In the genomic region with DNA sequence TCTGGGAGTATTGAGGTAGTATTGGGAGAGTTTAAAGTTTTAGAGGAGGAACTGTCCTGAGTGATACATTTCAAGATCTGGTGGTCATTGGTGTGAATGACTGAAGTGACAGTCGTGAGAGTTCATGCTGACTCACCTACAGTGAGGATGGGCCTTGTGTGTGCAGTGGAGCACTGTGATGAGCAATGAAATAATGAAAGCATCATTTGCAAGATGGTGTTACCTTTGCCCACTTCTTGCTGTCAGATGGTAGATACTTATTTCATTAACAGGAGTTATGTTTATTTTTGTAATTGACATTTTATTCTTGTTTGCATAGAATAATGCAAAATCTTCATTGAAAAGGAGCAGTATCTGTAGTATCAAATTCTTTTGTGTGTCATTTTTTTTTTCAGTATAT, we compare ENCODE assay signal across 17 cellular contexts. TPM values are rescaled to one million over a fixed set of nuclear protein-coding genes. Genes with fewer than 3 reads are reported as not detected.
DNase-seq lines count a peak whose midpoint lies in the region; ATAC-seq and TF ChIP-seq lines count a peak whose summit lies in the region.
"Had no signal": no experiment of that assay in that cellular context is flagged by ENCODE, and none has a peak within 500 bp of the region (broad histone marks: within the 10 kb centered on the region; RNA-seq: fewer than 3 reads in every experiment).

No MANE protein-coding gene starts in this region.

- H3K79me2 ChIP-seq in GM23338 (replicated peaks; ENCODE audit: insufficient read depth), result peaks cover 100% of the 10 kb centered on the region

- no peak for TF ChIP-seq CTCF in GM23338 (conservative IDR thresholded peaks at IDR 0.05; ENCODE audit: low read depth in 2 of 2)

- H3F3A ChIP-seq in GM23338 (replicated peaks; ENCODE audit: low read depth), result no peaks in the 10 kb centered on the region

- peak overlapping the region; percentile 29; the same call in 1 of the 2 replicates for H3K27ac ChIP-seq in GM23338 (ENCODE audit: low read depth)
- H3K27ac ChIP-seq: ascending aorta, parathyroid adenoma, uterus had no signal

- H3K36me3 ChIP-seq in GM23338 (ENCODE audit: insufficient read depth), result no peaks in the 10 kb centered on the region
- H3K36me3 ChIP-seq: ascending aorta, uterus had no signal

- no peaks in the 10 kb centered on the region for H3K27me3 Mint-ChIP-seq in activated T-cell treated with anti-CD3 and anti-CD28 coated beads, Interleukin-2, amount 50 U/mL, for 4 hours (ENCODE audit: low read depth)
- no peaks in the 10 kb centered on the region for H3K27me3 Mint-ChIP-seq in activated T-cell treated with anti-CD3 and anti-CD28 coated beads, Interleukin-2, amount 50 U/mL, for 24 hours
- peaks cover 3% of the 10 kb centered on the region for H3K27me3 Mint-ChIP-seq in GM23338 (ENCODE audit: insufficient read depth, low read depth, poor library complexity)

- no peak overlapping the region for H3K4me3 Mint-ChIP-seq in activated T-cell treated with anti-CD3 and anti-CD28 coated beads, Interleukin-2, amount 50 U/mL, for 4 hours
- no peak overlapping the region for H3K4me3 Mint-ChIP-seq in activated T-cell treated with anti-CD3 and anti-CD28 coated beads, Interleukin-2, amount 50 U/mL, for 24 hours
- no peak overlapping the region for H3K4me3 Mint-ChIP-seq in GM23338

- peaks cover 28% of the 10 kb centered on the region for H3K4me1 Mint-ChIP-seq in activated T-cell treated with anti-CD3 and anti-CD28 coated beads, Interleukin-2, amount 50 U/mL, for 4 hours (ENCODE audit: low read depth)
- peaks cover 46% of the 10 kb centered on the region for H3K4me1 Mint-ChIP-seq in activated T-cell treated with anti-CD3 and anti-CD28 coated beads, Interleukin-2, amount 50 U/mL, for 24 hours (ENCODE audit: low read depth)
- peaks cover 26% of the 10 kb centered on the region for H3K4me1 Mint-ChIP-seq in GM23338

- H3K4me2 ChIP-seq in GM23338, result no peak overlapping the region

- H3K36me3 Mint-ChIP-seq in activated T-cell treated with anti-CD3 and anti-CD28 coated beads, Interleukin-2, amount 50 U/mL, for 4 hours (ENCODE audit: insufficient read depth), result peaks cover 4% of the 10 kb centered on the region
- H3K36me3 Mint-ChIP-seq in activated T-cell treated with anti-CD3 and anti-CD28 coated beads, Interleukin-2, amount 50 U/mL, for 24 hours (ENCODE audit: low read depth), result peaks cover 5% of the 10 kb centered on the region
- H3K36me3 Mint-ChIP-seq in GM23338 (ENCODE audit: low read depth), result peaks cover 2% of the 10 kb centered on the region; the same call in 1 of the 3 replicates

- H3K4me1 ChIP-seq in GM23338 (ENCODE audit: insufficient read depth), result peaks cover 4% of the 10 kb centered on the region
- H3K4me1 ChIP-seq: uterus had no signal

- H2AFZ ChIP-seq in GM23338, result no peak overlapping the region
- H2AFZ ChIP-seq: parathyroid adenoma had no signal

- H4K20me1 ChIP-seq in GM23338 (replicated peaks; ENCODE audit: insufficient read depth), result peaks cover 21% of the 10 kb centered on the region

- peak; percentile 84 to 85 for ATAC-seq in activated T-cell treated with anti-CD3 and anti-CD28 coated beads, Interleukin-2, amount 50 U/mL, for 4 hours
- ATAC-seq in GM23338, result no peak
- ATAC-seq in stimulated activated naive CD8-positive, alpha-beta T cell treated with anti-CD3 and anti-CD28 coated beads, Interleukin-15, Interleukin-2, amounts not matched to agents 100 U/mL and 50 U/mL, for 24 hours, result peak; percentile 89

- H3K27me3 ChIP-seq in GM23338 (ENCODE audit: insufficient read depth), result no peaks in the 10 kb centered on the region
- H3K27me3 ChIP-seq: ascending aorta, uterus had no signal

- H3K9me3 Mint-ChIP-seq in activated T-cell treated with anti-CD3 and anti-CD28 coated beads, Interleukin-2, amount 50 U/mL, for 4 hours, result no peaks in the 10 kb centered on the region
- H3K9me3 Mint-ChIP-seq in activated T-cell treated with anti-CD3 and anti-CD28 coated beads, Interleukin-2, amount 50 U/mL, for 24 hours, result no peaks in the 10 kb centered on the region
- H3K9me3 Mint-ChIP-seq in GM23338, result no peaks in the 10 kb centered on the region

- DNase-seq in activated T-cell treated with anti-CD3 and anti-CD28 coated beads, Interleukin-2, amount 50 U/mL, for 4 hours, result no peak
- no peak for DNase-seq in activated T-cell treated with anti-CD3 and anti-CD28 coated beads, Interleukin-2, amount 50 U/mL, for 24 hours
- DNase-seq in GM23338 (ENCODE audit: low spot score) (no peak), RKO (ENCODE audit: low spot score) (peak; percentile 29), MV-4-11 (lab: John Stamatoyannopoulos, UW) (no peak), NCI-H1694 treated with DMSO at 0.1 percent for 48 hours (lab: John Stamatoyannopoulos, UW) (no peak), NCI-H2196 treated with DMSO at 0.1 percent for 48 hours (lab: John Stamatoyannopoulos, UW; ENCODE audit: unreplicated experiment) (no peak)
- no peak for DNase-seq in stimulated activated naive CD8-positive, alpha-beta T cell treated with anti-CD3 and anti-CD28 coated beads, Interleukin-15, Interleukin-2, amounts not matched to agents 100 U/mL and 50 U/mL, for 24 hours
- DNase-seq: activated CD8-positive, alpha-beta memory T cell treated with anti-CD3 and anti-CD28 coated beads, Interleukin-2, amount 50 U/mL, for 4 hours; DMS153; midbrain; NCI-H1048; NCI-H446; T-helper 9 cell; uterus had no signal

- no peak overlapping the region for H3K4me3 ChIP-seq in GM23338
- H3K4me3 ChIP-seq: ascending aorta, uterus had no signal

- no peaks in the 10 kb centered on the region for H3K9me2 ChIP-seq in GM23338 (ENCODE audit: insufficient read depth)

- no peak overlapping the region for H3K27ac Mint-ChIP-seq in activated T-cell treated with anti-CD3 and anti-CD28 coated beads, Interleukin-2, amount 50 U/mL, for 24 hours
- no peak overlapping the region for H3K27ac Mint-ChIP-seq in GM23338

TF ChIP-seq in GM23338, 12 proteins besides CTCF, POLR2A, EP300 and RAD21:
- TF ChIP-seq, protein P1, sequence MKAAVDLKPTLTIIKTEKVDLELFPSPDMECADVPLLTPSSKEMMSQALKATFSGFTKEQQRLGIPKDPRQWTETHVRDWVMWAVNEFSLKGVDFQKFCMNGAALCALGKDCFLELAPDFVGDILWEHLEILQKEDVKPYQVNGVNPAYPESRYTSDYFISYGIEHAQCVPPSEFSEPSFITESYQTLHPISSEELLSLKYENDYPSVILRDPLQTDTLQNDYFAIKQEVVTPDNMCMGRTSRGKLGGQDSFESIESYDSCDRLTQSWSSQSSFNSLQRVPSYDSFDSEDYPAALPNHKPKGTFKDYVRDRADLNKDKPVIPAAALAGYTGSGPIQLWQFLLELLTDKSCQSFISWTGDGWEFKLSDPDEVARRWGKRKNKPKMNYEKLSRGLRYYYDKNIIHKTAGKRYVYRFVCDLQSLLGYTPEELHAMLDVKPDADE (IDR thresholded peaks at IDR 0.05), result no peak
- TF ChIP-seq EZH2 (IDR thresholded peaks at IDR 0.05; ENCODE audit: low read depth, unreplicated experiment), result no peak
- TF ChIP-seq STAT1 (IDR thresholded peaks at IDR 0.05; ENCODE audit: unreplicated experiment), result no peak
- no peak for TF ChIP-seq POLR2AphosphoS5 (IDR thresholded peaks at IDR 0.05; ENCODE audit: low read depth)

RNA-seq across cellular contexts. Expression of a gene that starts 29.0 kb away (rescaled TPM):
- total RNA-seq in activated T-cell treated with anti-CD3 and anti-CD28 coated beads, Interleukin-2, amount 50 U/mL, for 4 hours, result 1 to 10 TPM; 9.0 to 9.9 (median 9.0) TPM
- total RNA-seq in GM23338 (2014; rRNA removed; shearing (Covaris generic)), result 52.0 and 66.1 TPM in 2 replicates
- polyA plus RNA-seq in GM23338 (2016; fragmentation: Nextera tagmentation; extraction: Ambion mirVana), result 29.9 and 38.8 TPM in 2 replicates
